8 cellular contexts compared by ENCODE assay signal in genomic region chr2:218880749-218881594, GRCh38. TPM values are rescaled to one million over a fixed set of nuclear protein-coding genes. Genes with fewer than 3 reads are reported as not detected.
DNase-seq lines count a peak whose midpoint lies in the region; ATAC-seq, FAIRE-seq and TF ChIP-seq lines count a peak whose summit lies in the region.

TSS of gene WNT10A (plus strand) at chr2:218880852. CDS start at chr2:218880996, 144 bp downstream.

- peaks cover 2% of the 10 kb centered on the region for H3K9me1 ChIP-seq in keratinocyte (ENCODE audit: control insufficient read depth, extremely low read depth, insufficient read depth, low read length)

- H3K4me3 ChIP-seq in BLaER1 (peak within 1 kb of the TSS; percentile 58), NT2/D1 (ENCODE audit: insufficient read length, low read depth) (peak within 1 kb of the TSS; percentile 27), keratinocyte (ENCODE audit: control insufficient read depth in 2 of 3, extremely low read depth in 1 of 3, insufficient read depth in 2 of 3, low read depth in 1 of 3, low read length in 3 of 3) (peak within 1 kb of the TSS; percentile 11 to 45 (median 36))

- no peak for FAIRE-seq in keratinocyte (lab: Jason Lieb, UNC)

- H3K9me3 Mint-ChIP-seq in osteocyte (ENCODE audit: unreplicated experiment), result no peaks in the 10 kb centered on the region

- peaks cover 87% of the 10 kb centered on the region for H3K4me1 ChIP-seq in BLaER1
- H3K4me1 ChIP-seq in NT2/D1 (ENCODE audit: insufficient read depth, insufficient read length), result peaks cover 26% of the 10 kb centered on the region
- peaks cover 49% of the 10 kb centered on the region for H3K4me1 ChIP-seq in keratinocyte (ENCODE audit: control insufficient read depth, extremely low read depth, insufficient read depth, low read length)

- DNase-seq in NT2/D1 (ENCODE audit: low read depth, low spot score), result no peak
- no peak for DNase-seq in keratinocyte (ENCODE audit: low read depth, low spot score)
- DNase-seq in NCI-H2081 (lab: John Stamatoyannopoulos, UW), result no peak
- DNase-seq in osteocyte (ENCODE audit: extremely low spot score, unreplicated experiment), result no peak
- DNase-seq in iPS-NIHi11 (ENCODE audit: low spot score), result no peak
- no peak for DNase-seq in DMS 273 (lab: John Stamatoyannopoulos, UW; ENCODE audit: unreplicated experiment)

- H3K27ac Mint-ChIP-seq in osteocyte (ENCODE audit: unreplicated experiment), result no peak within 1 kb of the TSS

- peaks cover 65% of the 10 kb centered on the region for H3K27me3 Mint-ChIP-seq in osteocyte (ENCODE audit: unreplicated experiment)

- H3K9ac ChIP-seq in BLaER1 (no peak within 1 kb of the TSS), NT2/D1 (ENCODE audit: insufficient read length, low read depth) (peak within 1 kb of the TSS; percentile 33), keratinocyte (ENCODE audit: control insufficient read depth, extremely low read depth, insufficient read depth, low read length) (peak within 1 kb of the TSS; percentile 23)

- H3K4me2 ChIP-seq in BLaER1 (peak within 1 kb of the TSS; percentile 85), keratinocyte (ENCODE audit: control insufficient read depth, extremely low read depth, insufficient read depth, low read depth, low read length) (peak within 1 kb of the TSS; percentile 71)

- H3K4me1 Mint-ChIP-seq in osteocyte (ENCODE audit: unreplicated experiment), result peaks cover 17% of the 10 kb centered on the region

- TF ChIP-seq CTCF in keratinocyte (optimal IDR thresholded peaks at IDR 0.05 in 1 of 3, IDR thresholded peaks at IDR 0.05 in 1 of 3, conservative IDR thresholded peaks at IDR 0.05 in 1 of 3; ENCODE audit: extremely low read depth in 1 of 3, insufficient read depth in 2 of 3, low read length in 3 of 3) (no peak), osteocyte (IDR thresholded peaks at IDR 0.05) (no peak)

- peak within 1 kb of the TSS; percentile 38 for H2AFZ ChIP-seq in keratinocyte (ENCODE audit: control insufficient read depth, low read length)

- dilution Hi-C loops in keratinocyte (cut with MboI; ENCODE audit: extremely low pct_ligation_motif_present, low sequenced_read_pairs), result no loop called here

- ATAC-seq in GM19467 (IDR thresholded peaks at IDR 0.05; ENCODE audit: unreplicated experiment), result peak; percentile 9

- H3K79me2 ChIP-seq in keratinocyte (ENCODE audit: control insufficient read depth, insufficient read depth, low read length), result no peaks in the 10 kb centered on the region

- H3K36me3 Mint-ChIP-seq in osteocyte (ENCODE audit: unreplicated experiment), result no peaks in the 10 kb centered on the region

- no peak within 1 kb of the TSS for H3K27ac ChIP-seq in BLaER1
- no peak within 1 kb of the TSS for H3K27ac ChIP-seq in keratinocyte (ENCODE audit: control insufficient read depth, insufficient read depth, low read length)

- peaks cover 86% of the 10 kb centered on the region for H3K27me3 ChIP-seq in BLaER1
- H3K27me3 ChIP-seq in NT2/D1 (ENCODE audit: insufficient read depth, insufficient read length), result peaks cover 97% of the 10 kb centered on the region
- peaks cover 6% of the 10 kb centered on the region for H3K27me3 ChIP-seq in keratinocyte (ENCODE audit: control insufficient read depth, extremely low read depth, insufficient read depth, low read length)

- H3K9me3 ChIP-seq in BLaER1, result no peaks in the 10 kb centered on the region
- H3K9me3 ChIP-seq in NT2/D1 (ENCODE audit: insufficient read depth, low read length), result no peaks in the 10 kb centered on the region
- no peaks in the 10 kb centered on the region for H3K9me3 ChIP-seq in keratinocyte (ENCODE audit: control insufficient read depth, low read depth, low read length)

- H3K4me3 Mint-ChIP-seq in osteocyte (ENCODE audit: unreplicated experiment), result no peak within 1 kb of the TSS

- H4K20me1 ChIP-seq in BLaER1, result peaks cover 61% of the 10 kb centered on the region
- no peaks in the 10 kb centered on the region for H4K20me1 ChIP-seq in keratinocyte (ENCODE audit: control insufficient read depth, extremely low read depth, insufficient read depth, low read length)

- H3K36me3 ChIP-seq in BLaER1 (no peaks in the 10 kb centered on the region), NT2/D1 (ENCODE audit: insufficient read depth, insufficient read length, low read length) (no peaks in the 10 kb centered on the region), keratinocyte (ENCODE audit: control insufficient read depth in 2 of 2, extremely low read depth in 1 of 2, insufficient read depth in 2 of 2, low read length in 2 of 2) (no peaks in the 10 kb centered on the region)

RNA-seq across cellular contexts. Expression of gene WNT10A, which starts in this region (rescaled TPM):
- 0.78 to 6.6 TPM (median 2.1 TPM) in 3 replicates for polyA plus RNA-seq in keratinocyte
- 2.4 TPM for polyA plus RNA-seq in keratinocyte (2011; ENCODE audit: low read depth)
- polyA plus RNA-seq in keratinocyte (2011; cell fraction: cytosol; rRNA removed), result 0.78 and 1.4 TPM in 2 replicates
- 1.8 and 2.6 TPM in 2 replicates for polyA plus RNA-seq in keratinocyte (2011; cell fraction: nucleus; rRNA removed)
- 0.97 and 3.7 TPM in 2 replicates for polyA plus RNA-seq in keratinocyte (2012; ENCODE audit: low replicate concordance)
- 0.43 to 4.4 TPM (median 1.4 TPM) in 3 replicates for polyA minus RNA-seq in keratinocyte
- polyA minus RNA-seq in keratinocyte (2011; cell fraction: cytosol; rRNA and poly(A)+ RNA removed), result 1.7 TPM
- polyA minus RNA-seq in keratinocyte (2011; cell fraction: nucleus; rRNA and poly(A)+ RNA removed), result 1.1 and 2.6 TPM in 2 replicates
- total RNA-seq in osteocyte, result not detected in 2 replicates
